Comparison of ENCODE assay signal across 34 cellular contexts in genomic region chr9:16616686-16617085, GRCh38.
"Had no signal": no experiment of that assay in that cellular context is flagged by ENCODE, and none has a peak within 500 bp of the region (broad histone marks: within the 10 kb centered on the region; RNA-seq: fewer than 3 reads in every experiment).

No MANE protein-coding gene starts in this region.

- H3K4me3 ChIP-seq: adrenal gland, body of pancreas, breast epithelium had no signal

- DNase-seq: activated B cell treated with CpG ODN at 0.5 μM for 24 hours; activated CD4-positive, alpha-beta memory T cell treated with anti-CD3 and anti-CD28 coated beads for 36 hours; activated CD4-positive, alpha-beta T cell treated with anti-CD3 and anti-CD28 coated beads for 4 hours; activated CD4-positive, alpha-beta T cell treated with anti-CD3 and anti-CD28 coated beads, Interleukin-2, amount 10 ng/mL, durations not matched to agents 24 days and 14 days; activated CD4-positive, alpha-beta T cell treated with anti-CD3 and anti-CD28 coated beads, Interleukin-2, amount 50 U/mL, for 1 hour; activated CD4-positive, alpha-beta T cell treated with anti-CD3 and anti-CD28 coated beads, Interleukin-2, amount 50 U/mL, for 4 hours; activated CD4-positive, CD25-positive, alpha-beta regulatory T cell treated with anti-CD3 and anti-CD28 coated beads, Interleukin-2, amount 50 U/mL, for 72 hours; activated CD8-positive, alpha-beta memory T cell treated with anti-CD3 and anti-CD28 coated beads, Interleukin-2, amount 50 U/mL, for 4 hours; activated CD8-positive, alpha-beta T cell treated with anti-CD3 and anti-CD28 coated beads for 36 hours; activated effector memory CD4-positive, alpha-beta T cell treated with anti-CD3 and anti-CD28 coated beads, Interleukin-2, amount 50 U/mL, for 16 hours; activated gamma-delta T cell treated with Interleukin-2 at 50 U/mL for 16 hours; activated naive CD4-positive, alpha-beta T cell; activated naive CD4-positive, alpha-beta T cell treated with anti-CD3 and anti-CD28 coated beads for 36 hours; activated naive CD4-positive, alpha-beta T cell treated with anti-CD3 and anti-CD28 coated beads, Interleukin-2, amount 50 U/mL, for 16 hours; activated naive CD8-positive, alpha-beta T cell treated with anti-CD3 and anti-CD28 coated beads for 36 hours; activated T-cell treated with anti-CD3 and anti-CD28 coated beads for 4 hours; activated T-cell treated with anti-CD3 and anti-CD28 coated beads, Interleukin-2, amount 50 U/mL, for 1 hour; activated T-cell treated with anti-CD3 and anti-CD28 coated beads, Interleukin-2, amount 50 U/mL, for 4 hours; activated T-cell treated with anti-CD3 and anti-CD28 coated beads, Interleukin-2, amount 50 U/mL, for 72 hours; adrenal gland; amniotic stem cell; aorta; body of pancreas; brain microvascular endothelial cell; central memory CD4-positive, alpha-beta T cell; T-helper 2 cell; T-helper 9 cell had no signal

- ATAC-seq: activated CD8-positive, alpha-beta T cell treated with anti-CD3 and anti-CD28 coated beads for 36 hours; activated naive CD4-positive, alpha-beta T cell treated with anti-CD3 and anti-CD28 coated beads, Interleukin-2, amount 50 U/mL, for 72 hours; activated T-cell treated with anti-CD3 and anti-CD28 coated beads, Interleukin-2, amount 50 U/mL, for 4 hours; activated T-cell treated with anti-CD3 and anti-CD28 coated beads, Interleukin-2, amount 50 U/mL, for 72 hours; activated T-helper 17 cell treated with anti-CD3 and anti-CD28 coated beads, Interleukin-2, amount 50 U/mL, for 72 hours; body of pancreas had no signal

- H3K36me3 ChIP-seq: adrenal gland, brain microvascular endothelial cell, breast epithelium had no signal

- H3K27ac ChIP-seq: adrenal gland, body of pancreas, brain microvascular endothelial cell, breast epithelium, VCaP had no signal

- H3K27me3 ChIP-seq: adrenal gland, body of pancreas, brain microvascular endothelial cell, breast epithelium had no signal

- H3K4me1 ChIP-seq: adrenal gland, body of pancreas, breast epithelium had no signal

- H3K9me3 ChIP-seq: adrenal gland, body of pancreas, breast epithelium had no signal

- FAIRE-seq: astrocyte, colon, TTC549 had no signal
